ENCODE assay signal across 1 cellular context in the genomic region with DNA sequence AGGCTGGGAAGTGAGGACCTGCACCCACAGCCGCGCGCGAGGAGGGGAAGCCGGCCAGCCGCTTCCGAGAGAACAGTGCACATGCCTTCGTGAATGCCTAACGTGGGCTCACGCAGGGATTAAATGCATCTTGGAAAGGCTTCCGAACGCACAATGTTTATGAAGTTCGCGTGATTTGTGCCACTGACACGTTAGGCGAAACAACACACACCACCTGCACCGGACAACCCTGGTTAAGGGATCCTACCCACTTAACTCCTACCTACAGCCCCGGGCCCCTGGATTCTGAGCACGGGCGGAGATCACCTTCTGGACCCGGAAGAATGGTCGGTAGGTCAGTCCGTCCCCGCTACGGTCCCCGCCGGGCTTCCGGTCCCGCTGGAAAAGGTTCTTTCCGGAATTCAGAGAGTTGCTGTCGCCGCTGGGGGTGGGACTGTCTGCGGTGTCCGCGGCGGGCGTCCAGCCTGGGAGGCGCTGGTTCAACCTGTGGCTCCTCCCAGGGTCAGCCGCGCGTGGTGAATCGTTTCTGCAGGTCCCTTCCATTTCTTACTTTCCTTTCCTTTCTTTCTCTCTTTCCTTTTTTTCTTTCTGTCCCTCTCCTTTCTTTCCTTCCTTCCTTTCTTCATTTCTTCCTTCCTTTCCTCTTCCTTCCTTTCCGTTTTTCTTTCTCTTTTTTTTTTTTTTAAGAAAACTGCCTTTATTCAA.
A peak's percentile ranks its signal among the peaks of the same experiment; 100 is the strongest.
TF ChIP-seq lines count a peak whose summit lies in the region.

Gene MTIF2, minus strand, starts transcription at position 325 of the 705 bp plus-strand sequence. CDS start 5,373 bp downstream, outside the sequence.

TF ChIP-seq in HepG2, 621 proteins besides CTCF, POLR2A, EP300 and RAD21 (continued from another document and continues in another):
- peak; percentile 30; the same call in 1 of the 2 replicates for TF ChIP-seq MBD4 (IDR thresholded peaks at IDR 0.05; ENCODE audit: borderline replicate concordance, low read length)
- 0 out of 2 replicates have a peak, but pooled peaks have one; percentile 25 for TF ChIP-seq NFATC3 (CRISPR knock-in tag; IDR thresholded peaks at IDR 0.05)
- TF ChIP-seq, protein P1, sequence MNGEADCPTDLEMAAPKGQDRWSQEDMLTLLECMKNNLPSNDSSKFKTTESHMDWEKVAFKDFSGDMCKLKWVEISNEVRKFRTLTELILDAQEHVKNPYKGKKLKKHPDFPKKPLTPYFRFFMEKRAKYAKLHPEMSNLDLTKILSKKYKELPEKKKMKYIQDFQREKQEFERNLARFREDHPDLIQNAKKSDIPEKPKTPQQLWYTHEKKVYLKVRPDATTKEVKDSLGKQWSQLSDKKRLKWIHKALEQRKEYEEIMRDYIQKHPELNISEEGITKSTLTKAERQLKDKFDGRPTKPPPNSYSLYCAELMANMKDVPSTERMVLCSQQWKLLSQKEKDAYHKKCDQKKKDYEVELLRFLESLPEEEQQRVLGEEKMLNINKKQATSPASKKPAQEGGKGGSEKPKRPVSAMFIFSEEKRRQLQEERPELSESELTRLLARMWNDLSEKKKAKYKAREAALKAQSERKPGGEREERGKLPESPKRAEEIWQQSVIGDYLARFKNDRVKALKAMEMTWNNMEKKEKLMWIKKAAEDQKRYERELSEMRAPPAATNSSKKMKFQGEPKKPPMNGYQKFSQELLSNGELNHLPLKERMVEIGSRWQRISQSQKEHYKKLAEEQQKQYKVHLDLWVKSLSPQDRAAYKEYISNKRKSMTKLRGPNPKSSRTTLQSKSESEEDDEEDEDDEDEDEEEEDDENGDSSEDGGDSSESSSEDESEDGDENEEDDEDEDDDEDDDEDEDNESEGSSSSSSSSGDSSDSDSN (CRISPR knock-in tag; IDR thresholded peaks at IDR 0.05), result peak; percentile 100
- 0 out of 2 replicates have a peak, but pooled peaks have one; percentile 91 for TF ChIP-seq TOE1 (CRISPR knock-in tag; IDR thresholded peaks at IDR 0.05)
- TF ChIP-seq, protein P2, sequence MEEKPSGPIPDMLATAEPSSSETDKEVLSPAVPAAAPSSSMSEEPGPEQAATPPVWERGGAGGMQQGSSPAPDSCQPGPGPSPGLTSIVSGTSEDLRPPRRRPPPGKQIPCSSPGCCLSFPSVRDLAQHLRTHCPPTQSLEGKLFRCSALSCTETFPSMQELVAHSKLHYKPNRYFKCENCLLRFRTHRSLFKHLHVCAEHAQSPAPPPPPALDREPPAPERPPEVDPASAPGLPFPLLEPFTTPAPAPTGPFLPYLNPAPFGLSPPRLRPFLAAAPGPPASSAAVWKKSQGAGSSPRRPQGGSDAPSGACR (CRISPR knock-in tag; IDR thresholded peaks at IDR 0.05), result peak; percentile 98
- peak; percentile 89; the same call in 1 of the 2 replicates for TF ChIP-seq ZNF691 (CRISPR knock-in tag; IDR thresholded peaks at IDR 0.05; ENCODE audit: borderline replicate concordance, low read depth)
- TF ChIP-seq ZFX (CRISPR knock-in tag; IDR thresholded peaks at IDR 0.05; ENCODE audit: low read depth), result peak; percentile 90
- peak; percentile 73 for TF ChIP-seq ZNF629 (CRISPR knock-in tag; conservative IDR thresholded peaks at IDR 0.05)
- peak; percentile 74; the same call in 1 of the 2 replicates for TF ChIP-seq PRDM15 (CRISPR knock-in tag; IDR thresholded peaks at IDR 0.05)
- no peak for TF ChIP-seq ZNF644 (CRISPR knock-in tag; IDR thresholded peaks at IDR 0.05; ENCODE audit: low read depth)
- TF ChIP-seq CENPBD1 (CRISPR knock-in tag; IDR thresholded peaks at IDR 0.05; ENCODE audit: borderline replicate concordance, low read depth), result peak; percentile 82; the same call in 1 of the 2 replicates
- no peak for TF ChIP-seq DMTF1 (CRISPR knock-in tag; IDR thresholded peaks at IDR 0.05)
- no peak for TF ChIP-seq IKZF1 (IDR thresholded peaks at IDR 0.05)
- TF ChIP-seq, protein P3, sequence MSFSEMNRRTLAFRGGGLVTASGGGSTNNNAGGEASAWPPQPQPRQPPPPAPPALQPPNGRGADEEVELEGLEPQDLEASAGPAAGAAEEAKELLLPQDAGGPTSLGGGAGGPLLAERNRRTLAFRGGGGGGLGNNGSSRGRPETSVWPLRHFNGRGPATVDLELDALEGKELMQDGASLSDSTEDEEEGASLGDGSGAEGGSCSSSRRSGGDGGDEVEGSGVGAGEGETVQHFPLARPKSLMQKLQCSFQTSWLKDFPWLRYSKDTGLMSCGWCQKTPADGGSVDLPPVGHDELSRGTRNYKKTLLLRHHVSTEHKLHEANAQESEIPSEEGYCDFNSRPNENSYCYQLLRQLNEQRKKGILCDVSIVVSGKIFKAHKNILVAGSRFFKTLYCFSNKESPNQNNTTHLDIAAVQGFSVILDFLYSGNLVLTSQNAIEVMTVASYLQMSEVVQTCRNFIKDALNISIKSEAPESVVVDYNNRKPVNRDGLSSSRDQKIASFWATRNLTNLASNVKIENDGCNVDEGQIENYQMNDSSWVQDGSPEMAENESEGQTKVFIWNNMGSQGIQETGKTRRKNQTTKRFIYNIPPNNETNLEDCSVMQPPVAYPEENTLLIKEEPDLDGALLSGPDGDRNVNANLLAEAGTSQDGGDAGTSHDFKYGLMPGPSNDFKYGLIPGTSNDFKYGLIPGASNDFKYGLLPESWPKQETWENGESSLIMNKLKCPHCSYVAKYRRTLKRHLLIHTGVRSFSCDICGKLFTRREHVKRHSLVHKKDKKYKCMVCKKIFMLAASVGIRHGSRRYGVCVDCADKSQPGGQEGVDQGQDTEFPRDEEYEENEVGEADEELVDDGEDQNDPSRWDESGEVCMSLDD (CRISPR knock-in tag; IDR thresholded peaks at IDR 0.05; ENCODE audit: borderline replicate concordance), result no peak
- TF ChIP-seq ISL2 (CRISPR knock-in tag; IDR thresholded peaks at IDR 0.05), result peak; percentile 96
- peak; percentile 96 for TF ChIP-seq ZNF264 (CRISPR knock-in tag; IDR thresholded peaks at IDR 0.05)
- no peak; the same call in 1 of the 2 replicates for TF ChIP-seq ZNF12 (CRISPR knock-in tag; IDR thresholded peaks at IDR 0.05)
- TF ChIP-seq KLF9 (CRISPR knock-in tag; IDR thresholded peaks at IDR 0.05; ENCODE audit: low read depth), result peak; percentile 46; the same call in 1 of the 2 replicates
- TF ChIP-seq KMT2B (CRISPR knock-in tag; IDR thresholded peaks at IDR 0.05), result peak; percentile 100
- peak; percentile 89 for TF ChIP-seq ZNF768 (CRISPR knock-in tag; IDR thresholded peaks at IDR 0.05)
- TF ChIP-seq, protein P4, sequence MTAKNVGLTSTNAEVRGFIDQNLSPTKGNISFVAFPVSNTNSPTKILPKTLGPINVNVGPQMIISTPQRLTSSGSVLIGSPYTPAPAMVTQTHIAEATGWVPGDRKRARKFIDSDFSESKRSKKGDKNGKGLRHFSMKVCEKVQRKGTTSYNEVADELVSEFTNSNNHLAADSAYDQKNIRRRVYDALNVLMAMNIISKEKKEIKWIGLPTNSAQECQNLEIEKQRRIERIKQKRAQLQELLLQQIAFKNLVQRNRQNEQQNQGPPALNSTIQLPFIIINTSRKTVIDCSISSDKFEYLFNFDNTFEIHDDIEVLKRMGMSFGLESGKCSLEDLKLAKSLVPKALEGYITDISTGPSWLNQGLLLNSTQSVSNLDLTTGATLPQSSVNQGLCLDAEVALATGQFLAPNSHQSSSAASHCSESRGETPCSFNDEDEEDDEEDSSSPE (CRISPR knock-in tag; IDR thresholded peaks at IDR 0.05), result peak; percentile 89
- no peak for TF ChIP-seq SMARCC2 (IDR thresholded peaks at IDR 0.05)
- peak; percentile 99 for TF ChIP-seq ZNF747 (CRISPR knock-in tag; IDR thresholded peaks at IDR 0.05; ENCODE audit: borderline replicate concordance)
- peak; percentile 85; the same call in 1 of the 2 replicates for TF ChIP-seq PCBP1 (IDR thresholded peaks at IDR 0.05; ENCODE audit: borderline replicate concordance, low read depth, low read length)
- TF ChIP-seq ZSCAN21 (CRISPR knock-in tag; IDR thresholded peaks at IDR 0.05; ENCODE audit: borderline replicate concordance), result peak; percentile 94
- peak; percentile 66 for TF ChIP-seq AKAP8 (CRISPR knock-in tag; IDR thresholded peaks at IDR 0.05)
- TF ChIP-seq ZNF354B (CRISPR knock-in tag; IDR thresholded peaks at IDR 0.05), result 0 out of 2 replicates have a peak, but pooled peaks have one; percentile 20
- TF ChIP-seq ZFP90 (CRISPR knock-in tag; IDR thresholded peaks at IDR 0.05; ENCODE audit: borderline replicate concordance), result peak; percentile 93
- TF ChIP-seq, protein P5, sequence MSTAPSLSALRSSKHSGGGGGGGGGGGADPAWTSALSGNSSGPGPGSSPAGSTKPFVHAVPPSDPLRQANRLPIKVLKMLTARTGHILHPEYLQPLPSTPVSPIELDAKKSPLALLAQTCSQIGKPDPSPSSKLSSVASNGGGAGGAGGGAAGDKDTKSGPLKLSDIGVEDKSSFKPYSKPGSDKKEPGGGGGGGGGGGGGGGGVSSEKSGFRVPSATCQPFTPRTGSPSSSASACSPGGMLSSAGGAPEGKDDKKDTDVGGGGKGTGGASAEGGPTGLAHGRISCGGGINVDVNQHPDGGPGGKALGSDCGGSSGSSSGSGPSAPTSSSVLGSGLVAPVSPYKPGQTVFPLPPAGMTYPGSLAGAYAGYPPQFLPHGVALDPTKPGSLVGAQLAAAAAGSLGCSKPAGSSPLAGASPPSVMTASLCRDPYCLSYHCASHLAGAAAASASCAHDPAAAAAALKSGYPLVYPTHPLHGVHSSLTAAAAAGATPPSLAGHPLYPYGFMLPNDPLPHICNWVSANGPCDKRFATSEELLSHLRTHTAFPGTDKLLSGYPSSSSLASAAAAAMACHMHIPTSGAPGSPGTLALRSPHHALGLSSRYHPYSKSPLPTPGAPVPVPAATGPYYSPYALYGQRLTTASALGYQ (CRISPR knock-in tag; IDR thresholded peaks at IDR 0.05), result peak; percentile 83
- peak; percentile 97; the same call in 1 of the 2 replicates for TF ChIP-seq MIER3 (CRISPR knock-in tag; IDR thresholded peaks at IDR 0.05; ENCODE audit: borderline replicate concordance)
- no peak for TF ChIP-seq GRHL1 (CRISPR knock-in tag; conservative IDR thresholded peaks at IDR 0.05)
- peak; percentile 95; the same call in 1 of the 2 replicates for TF ChIP-seq ZNF703 (CRISPR knock-in tag; IDR thresholded peaks at IDR 0.05; ENCODE audit: borderline replicate concordance)
- TF ChIP-seq SNAI1 (CRISPR knock-in tag; IDR thresholded peaks at IDR 0.05; ENCODE audit: borderline replicate concordance), result peak; percentile 97; the same call in 1 of the 2 replicates
- peak; percentile 79 for TF ChIP-seq AGO1 (IDR thresholded peaks at IDR 0.05; ENCODE audit: low read depth, low read length, poor library complexity, severe bottlenecking)
